Comparison of ENCODE assay signal across 1 cellular context in the genomic region with DNA sequence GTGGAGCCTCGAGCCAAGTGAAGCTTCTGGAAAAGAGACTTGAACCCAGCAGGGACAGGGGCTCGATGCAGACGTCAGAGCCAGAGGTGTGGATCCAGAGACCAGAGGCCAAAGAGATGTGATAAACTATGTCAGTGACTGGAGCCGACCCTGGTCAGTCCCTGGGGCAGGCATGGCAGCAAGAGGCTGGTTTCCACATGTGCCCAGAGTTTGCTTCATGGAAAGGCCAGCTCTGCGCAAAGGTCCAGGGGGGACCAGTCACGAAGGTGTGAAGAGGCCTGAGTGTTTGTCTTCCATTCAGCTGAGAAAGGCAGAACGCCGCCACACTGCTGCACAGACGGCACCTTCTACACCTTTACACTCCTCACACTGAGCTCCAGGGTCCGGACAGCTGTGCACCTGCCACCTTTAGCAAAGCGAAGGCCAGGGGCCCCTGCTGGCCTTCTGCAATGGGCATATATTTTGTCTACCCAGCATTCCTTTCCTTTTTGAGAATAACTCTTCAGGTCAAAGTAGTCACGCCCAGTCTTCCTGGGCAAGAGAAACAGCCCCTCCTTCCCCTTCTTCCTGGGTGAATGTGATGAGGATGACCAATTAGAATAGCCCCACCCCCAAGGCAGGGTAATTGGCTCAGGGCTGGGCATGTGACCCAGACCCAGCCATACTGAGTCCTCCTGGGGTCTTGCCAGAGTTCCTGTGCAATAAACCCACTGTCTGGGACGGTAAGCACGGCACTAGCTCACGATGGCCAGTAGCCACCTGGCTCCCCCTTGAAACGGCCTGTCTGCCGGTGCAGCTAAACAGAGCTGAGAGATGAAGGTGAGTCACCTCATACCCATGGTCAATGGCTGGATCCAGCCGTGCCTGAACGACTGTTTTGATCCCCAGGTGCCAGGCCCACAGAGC.
TF ChIP-seq lines count a peak whose summit lies in the region.

No MANE protein-coding gene starts in this region.

TF ChIP-seq in HepG2, 621 proteins besides CTCF, POLR2A, EP300 and RAD21 (continued from another document):
- TF ChIP-seq USF2 (IDR thresholded peaks at IDR 0.05; ENCODE audit: low read depth, low read length) (peak; percentile 55; the same call in 1 of the 2 replicates), USF2 (CRISPR knock-in tag; IDR thresholded peaks at IDR 0.05; ENCODE audit: borderline replicate concordance) (peak; percentile 50; the same call in 1 of the 2 replicates), ZNF333 (CRISPR knock-in tag; IDR thresholded peaks at IDR 0.05; ENCODE audit: borderline replicate concordance) (no peak), NFYB (CRISPR knock-in tag; IDR thresholded peaks at IDR 0.05) (peak; percentile 60), KAT7 (CRISPR knock-in tag; IDR thresholded peaks at IDR 0.05; ENCODE audit: borderline replicate concordance) (no peak), REPIN1 (CRISPR knock-in tag; IDR thresholded peaks at IDR 0.05; ENCODE audit: borderline replicate concordance, low read depth) (no peak), NFYC (CRISPR knock-in tag; IDR thresholded peaks at IDR 0.05) (peak; percentile 67), ARHGAP35 (CRISPR knock-in tag; IDR thresholded peaks at IDR 0.05; ENCODE audit: borderline replicate concordance) (no peak)
